In the genomic region with DNA sequence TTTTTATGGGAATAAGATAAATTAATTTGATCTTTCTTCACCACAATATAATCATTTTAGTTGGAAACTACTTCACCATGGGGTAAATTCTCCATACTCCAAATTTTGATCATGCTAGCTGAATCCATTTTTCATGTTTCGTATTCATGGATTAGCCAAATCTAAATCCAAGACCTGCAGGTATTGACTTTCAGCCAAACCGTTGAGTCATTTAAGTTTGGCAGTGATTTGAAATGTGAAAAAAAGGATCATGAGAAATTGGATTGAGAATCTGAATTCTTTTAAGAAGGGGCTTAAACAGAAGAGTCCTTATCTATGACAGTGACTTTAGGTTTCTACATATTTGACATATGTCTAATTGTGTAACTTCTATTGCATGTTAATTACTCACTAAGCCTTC, we compare ENCODE assay signal across 30 cellular contexts. TPM values are rescaled to one million over a fixed set of nuclear protein-coding genes. Genes with fewer than 3 reads are reported as not detected.
DNase-seq lines count a peak whose midpoint lies in the region; ATAC-seq, FAIRE-seq and TF ChIP-seq lines count a peak whose summit lies in the region.
"Had no signal": no experiment of that assay in that cellular context is flagged by ENCODE, and none has a peak within 500 bp of the region (broad histone marks: within the 10 kb centered on the region; RNA-seq: fewer than 3 reads in every experiment).

No MANE protein-coding gene starts in this region.

- FAIRE-seq in bronchial epithelial cell (lab: Jason Lieb, UNC), result no peak
- FAIRE-seq: endothelial cell of umbilical vein, keratinocyte, TTC549 had no signal

- H3F3A ChIP-seq in GM23248 (ENCODE audit: insufficient read depth), result no peaks in the 10 kb centered on the region

- no peak overlapping the region for H2AFZ ChIP-seq in GM23248

- DNase-seq in GM23248 (peak; percentile 2), M059J (ENCODE audit: low read depth) (peak; percentile 6), bronchial epithelial cell (ENCODE audit: low read depth) (peak; percentile 50), pons (ENCODE audit: low spot score) (peak; percentile 32), D341Med (ENCODE audit: low spot score) (no peak), NCI-H748 (lab: John Stamatoyannopoulos, UW; ENCODE audit: unreplicated experiment) (no peak)
- DNase-seq: activated CD4-positive, alpha-beta T cell treated with anti-CD3 and anti-CD28 coated beads, Interleukin-2, amount 50 U/mL, for 4 hours; activated CD4-positive, CD25-positive, alpha-beta regulatory T cell; activated gamma-delta T cell treated with Interleukin-2 at 50 U/mL for 16 hours; activated T-cell treated with anti-CD3 and anti-CD28 coated beads, Interleukin-2, amount 50 U/mL, for 48 hours; DMS79 treated with DMSO at 0.1 percent for 48 hours; GDM1; glutamatergic neuron; midbrain; naive B cell; NCI-H1105; NCI-H187; NCI-H526; Right ventricle myocardium superior; stimulated activated CD4-positive, alpha-beta T cell treated with anti-CD3 and anti-CD28 coated beads, Interleukin-4, amount 100 ng/mL, for 24 hours; T-helper 17 cell; tibial artery had no signal

- H3K27me3 ChIP-seq in GM23248 (replicated peaks; ENCODE audit: insufficient read depth) (peaks cover 30% of the 10 kb centered on the region; the same call in 1 of the 2 replicates), bronchial epithelial cell (ENCODE audit: control insufficient read depth, insufficient read depth, low read length) (peaks cover 9% of the 10 kb centered on the region)
- H3K27me3 ChIP-seq: BLaER1 treated with 17β-estradiol and CSF1 and Interleukin-3, amounts not matched to agents 10 nM and 100 nM had no signal

- H3K4me3 ChIP-seq in GM23248, result no peak overlapping the region
- no peak overlapping the region for H3K4me3 ChIP-seq in bronchial epithelial cell (ENCODE audit: low read depth, low read length)
- H3K4me3 ChIP-seq: BLaER1 treated with 17β-estradiol and CSF1 and Interleukin-3, amounts not matched to agents 10 nM and 100 nM; tibial artery had no signal

- H3K4me1 ChIP-seq in GM23248 (ENCODE audit: insufficient read depth), result no peaks in the 10 kb centered on the region

- no peaks in the 10 kb centered on the region for H4K20me1 ChIP-seq in GM23248 (ENCODE audit: insufficient read depth)
- H4K20me1 ChIP-seq: BLaER1 treated with 17β-estradiol and CSF1 and Interleukin-3, amounts not matched to agents 10 nM and 100 nM had no signal

- TF ChIP-seq CTCF in bronchial epithelial cell (IDR thresholded peaks at IDR 0.05; ENCODE audit: insufficient read depth, low read length, severe bottlenecking), result no peak

- in situ Hi-C loops in GM23248 (cut with MboI), result no loop called here

- H3K36me3 ChIP-seq in GM23248 (ENCODE audit: low read depth) (no peaks in the 10 kb centered on the region), bronchial epithelial cell (ENCODE audit: control insufficient read depth, insufficient read depth, low read length) (no peaks in the 10 kb centered on the region)
- H3K36me3 ChIP-seq: BLaER1 treated with 17β-estradiol and CSF1 and Interleukin-3, amounts not matched to agents 10 nM and 100 nM; tibial artery had no signal

- H3K9me3 ChIP-seq in GM23248 (ENCODE audit: low read depth), result no peaks in the 10 kb centered on the region
- H3K9me3 ChIP-seq: tibial artery had no signal

- H3K79me2 ChIP-seq in GM23248 (ENCODE audit: insufficient read depth), result no peaks in the 10 kb centered on the region

- 37 to 38% methylated on average over 2 of the region's 2 CpGs for WGBS in GM23248 (ENCODE audit: low coverage in 1 of 2, low lambda C conversion rate in 2 of 2, missing lambda C conversion rate in 2 of 2), 2 experiments

- H3K9me2 ChIP-seq in GM23248 (ENCODE audit: insufficient read depth), result no peaks in the 10 kb centered on the region

- H3K4me2 ChIP-seq in GM23248 (ENCODE audit: unreplicated experiment), result no peak overlapping the region
- H3K4me2 ChIP-seq: BLaER1 treated with 17β-estradiol and CSF1 and Interleukin-3, amounts not matched to agents 10 nM and 100 nM had no signal

- H3K27ac ChIP-seq in GM23248, result no peak overlapping the region
- H3K27ac ChIP-seq: BLaER1 treated with 17β-estradiol and CSF1 and Interleukin-3, amounts not matched to agents 10 nM and 100 nM; tibial artery had no signal

- H3K9ac ChIP-seq in GM23248, result no peak overlapping the region
- H3K9ac ChIP-seq: BLaER1 treated with 17β-estradiol and CSF1 and Interleukin-3, amounts not matched to agents 10 nM and 100 nM had no signal

- ATAC-seq in HG02642 (IDR thresholded peaks at IDR 0.05; ENCODE audit: poor library complexity, unreplicated experiment), result no peak
- ATAC-seq: HCT116, Panc1, SK-N-SH treated with all-trans-retinoic acid at 6 μM for 48 hours, T-helper 17 cell had no signal

RNA-seq across cellular contexts. Expression of a gene that starts 5.3 kb away (rescaled TPM):
- 0.51 and 1.2 TPM in 2 replicates for total RNA-seq in GM23248 (2014; rRNA removed; shearing (Covaris generic))
- polyA plus RNA-seq in GM23248 (2016; fragmentation: Nextera tagmentation; extraction: Ambion mirVana), result 0.27 and 0.63 TPM in 2 replicates
- total RNA-seq in M059J (2014; rRNA removed; shearing (Covaris generic)), result 0.62 and 2.5 TPM in 2 replicates
- total RNA-seq in bronchial epithelial cell, result 1.1 and 1.8 TPM in 2 replicates

RNA-seq across cellular contexts. Expression of a gene that starts 46.1 kb away (rescaled TPM):
- total RNA-seq in GM23248 (2014; rRNA removed; shearing (Covaris generic)), result 7.5 and 13.4 TPM in 2 replicates
- polyA plus RNA-seq in GM23248 (2016; fragmentation: Nextera tagmentation; extraction: Ambion mirVana), result 7.3 TPM in 2 replicates
- 11.1 and 15.5 TPM in 2 replicates for total RNA-seq in M059J (2014; rRNA removed; shearing (Covaris generic))
- total RNA-seq in bronchial epithelial cell, result 8.3 and 13.4 TPM in 2 replicates

Comparison
In these comparisons a context has a peak if more than half of its experiments do, and no peak if none do; other contexts are left out.
1. DNase-seq: peak in GM23248 (single experiment), M059J (single experiment), bronchial epithelial cell (single experiment) and pons (single experiment); none in D341Med (single experiment) and NCI-H748 (single experiment).